ENCODE assay signal across 8 cellular contexts in the genomic region with DNA sequence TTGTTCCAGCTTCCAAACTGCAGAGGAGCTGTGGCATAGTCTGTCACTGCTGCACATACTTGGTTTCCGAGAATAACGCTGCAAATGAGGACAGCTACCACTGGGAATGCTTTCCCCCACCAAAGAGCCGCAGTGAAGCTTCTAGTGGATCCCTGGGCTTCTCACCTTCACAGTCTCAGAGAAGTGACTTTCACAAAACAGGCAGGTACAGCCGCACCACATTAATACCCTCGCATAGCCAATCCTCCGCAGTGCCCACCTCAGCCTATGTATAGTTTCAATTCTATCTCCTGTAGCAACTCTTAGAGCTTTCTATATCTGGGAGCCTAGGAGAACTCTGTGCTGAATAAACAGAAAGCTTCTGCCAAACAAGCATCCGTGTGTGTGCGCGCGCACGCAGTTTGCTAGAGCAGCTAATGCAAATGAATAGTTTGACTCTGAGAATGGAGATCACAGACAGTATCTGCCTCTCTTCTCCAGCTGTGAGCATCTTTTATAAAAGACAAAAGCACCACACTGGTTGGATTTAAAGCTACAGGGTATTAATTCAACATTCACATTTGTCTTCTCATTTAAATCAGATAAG.
A peak's percentile ranks its signal among the peaks of the same experiment; 100 is the strongest.
DNase-seq lines count a peak whose midpoint lies in the region; ATAC-seq and TF ChIP-seq lines count a peak whose summit lies in the region.

No MANE protein-coding gene starts in this region.

- H3K27me3 Mint-ChIP-seq in activated CD8-positive, alpha-beta memory T cell treated with anti-CD3 and anti-CD28 coated beads, Interleukin-2, amount 10 ng/mL, durations not matched to agents 7 days and 5 days: no peaks in the 10 kb centered on the region

- H3K4me3 ChIP-seq in AG10803 (ENCODE audit: low read length) (peak overlapping the region; percentile 54), esophagus squamous epithelium (peak overlapping the region in 3 of 4 donors; percentile 28 to 36 (median 32))

- no peaks in the 10 kb centered on the region for H3K36me3 ChIP-seq in esophagus squamous epithelium

- 36 to 42% methylated on average over 11 of the region's 11 CpGs for WGBS in esophagus squamous epithelium, 2 donors

- TF ChIP-seq POLR2A in esophagus squamous epithelium (IDR thresholded peaks at IDR 0.05): no peak

- CTCF ChIA-PET in activated CD8-positive, alpha-beta memory T cell treated with anti-CD3 and anti-CD28 coated beads, Interleukin-2, amount 10 ng/mL, durations not matched to agents 7 days and 5 days (lab: Charles Lee): interaction anchor here (1.2 kb wide), 1 partner anchor 16 kb away, joined by 3 read pairs; no protein-coding TSS in a partner anchor

- no peak overlapping the region for H3K4me3 Mint-ChIP-seq in activated CD8-positive, alpha-beta memory T cell treated with anti-CD3 and anti-CD28 coated beads, Interleukin-2, amount 10 ng/mL, durations not matched to agents 7 days and 5 days

- intact Hi-C loops in esophagus squamous epithelium (cut with DNase I): no loop called here

- peak; percentile 72 for DNase-seq in AG10803 (ENCODE audit: low read depth)
- peak; percentile 83 for DNase-seq in NCI-H526 treated with DMSO at 0.1 percent for 48 hours (lab: John Stamatoyannopoulos, UW)
- no peak for DNase-seq in esophagus squamous epithelium (lab: John Stamatoyannopoulos, UW)
- peak; percentile 86 for DNase-seq in middle frontal gyrus (ENCODE audit: extremely low spot score, low spot score)
- no peak for DNase-seq in activated T-cell treated with anti-CD3 and anti-CD28 coated beads, Interleukin-2, amount 50 U/mL, for 1 hour
- no peak for DNase-seq in GM13977 (ENCODE audit: low spot score)
- no peak for DNase-seq in stimulated activated CD4-positive, alpha-beta T cell treated with anti-CD3 and anti-CD28 coated beads, Interleukin-15, amount 100 ng/mL, for 24 hours
- DNase-seq in activated CD8-positive, alpha-beta memory T cell treated with anti-CD3 and anti-CD28 coated beads, Interleukin-2, amount 10 ng/mL, durations not matched to agents 7 days and 5 days: no peak

- no peaks in the 10 kb centered on the region for H3K36me3 Mint-ChIP-seq in activated CD8-positive, alpha-beta memory T cell treated with anti-CD3 and anti-CD28 coated beads, Interleukin-2, amount 10 ng/mL, durations not matched to agents 7 days and 5 days

- in situ Hi-C loops in GM13977 (cut with MboI; ENCODE audit: low pct_unique_long_range_greater_than_20kb, low sequenced_read_pairs, unreplicated experiment): no loop called here

- peaks cover 0 to 45% (median 4%) of the 10 kb centered on the region in 3 donors for H3K4me1 ChIP-seq in esophagus squamous epithelium

- TF ChIP-seq CTCF in AG10803 (conservative IDR thresholded peaks at IDR 0.05; ENCODE audit: low read length) (no peak), esophagus squamous epithelium (IDR thresholded peaks at IDR 0.05) (no peak), GM13977 (IDR thresholded peaks at IDR 0.05; ENCODE audit: extremely low read depth, insufficient read depth, missing control alignments) (no peak)

- ATAC-seq in activated CD8-positive, alpha-beta memory T cell treated with anti-CD3 and anti-CD28 coated beads, Interleukin-2, amount 10 ng/mL, durations not matched to agents 7 days and 5 days: no peak

- no peaks in the 10 kb centered on the region for H3K27me3 ChIP-seq in esophagus squamous epithelium

- peak overlapping the region in 3 of 4 donors; percentile 7 to 75 (median 55) for H3K27ac ChIP-seq in esophagus squamous epithelium

- no peaks in the 10 kb centered on the region for H3K9me3 Mint-ChIP-seq in activated CD8-positive, alpha-beta memory T cell treated with anti-CD3 and anti-CD28 coated beads, Interleukin-2, amount 10 ng/mL, durations not matched to agents 7 days and 5 days (ENCODE audit: low read depth)

- H3K9me3 ChIP-seq in esophagus squamous epithelium: no peaks in the 10 kb centered on the region

- peaks cover 9% of the 10 kb centered on the region for H3K4me1 Mint-ChIP-seq in activated CD8-positive, alpha-beta memory T cell treated with anti-CD3 and anti-CD28 coated beads, Interleukin-2, amount 10 ng/mL, durations not matched to agents 7 days and 5 days

- H3K27ac Mint-ChIP-seq in activated CD8-positive, alpha-beta memory T cell treated with anti-CD3 and anti-CD28 coated beads, Interleukin-2, amount 10 ng/mL, durations not matched to agents 7 days and 5 days: no peak overlapping the region

Comparison
In these comparisons a context has a peak if more than half of its experiments do, and no peak if none do; other contexts are left out.
1. DNase-seq: peak in AG10803 (single experiment), NCI-H526 treated with DMSO at 0.1 percent for 48 hours (single experiment) and middle frontal gyrus (single experiment); none in esophagus squamous epithelium (single experiment), activated T-cell treated with anti-CD3 and anti-CD28 coated beads, Interleukin-2, amount 50 U/mL, for 1 hour (single experiment), GM13977 (single experiment), stimulated activated CD4-positive, alpha-beta T cell treated with anti-CD3 and anti-CD28 coated beads, Interleukin-15, amount 100 ng/mL, for 24 hours (single experiment) and activated CD8-positive, alpha-beta memory T cell treated with anti-CD3 and anti-CD28 coated beads, Interleukin-2, amount 10 ng/mL, durations not matched to agents 7 days and 5 days (single experiment).